Comparison of ENCODE assay signal across 14 cellular contexts in the genomic region with DNA sequence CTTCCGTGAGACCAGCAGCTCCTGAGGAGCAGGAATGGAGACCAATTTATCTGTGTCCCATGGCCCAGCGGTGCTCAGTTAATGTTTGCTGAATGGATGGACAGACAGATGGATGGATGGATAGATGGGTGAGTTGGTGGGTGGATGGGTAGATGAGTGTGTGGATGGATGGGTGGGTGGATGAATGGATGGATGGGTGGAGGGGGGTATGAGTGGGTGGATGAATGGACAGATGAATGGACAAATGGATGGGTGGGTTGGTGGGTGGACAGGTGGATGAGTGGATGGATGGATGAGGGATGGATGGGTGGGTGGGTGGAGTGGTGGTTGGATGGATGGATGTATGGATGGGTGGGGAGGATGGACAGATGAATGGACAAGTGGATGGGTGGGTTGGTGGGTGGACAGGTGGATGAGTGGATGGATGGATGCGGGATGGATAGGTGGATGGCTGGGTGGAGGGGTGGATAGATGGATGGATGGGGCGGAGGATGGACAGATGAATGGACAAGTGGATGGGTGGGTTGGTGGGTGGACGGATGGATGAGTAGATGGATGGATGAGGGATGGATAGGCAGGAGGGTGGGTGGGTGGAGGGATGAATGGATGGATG. TPM values are rescaled to one million over a fixed set of nuclear protein-coding genes. Genes with fewer than 3 reads are reported as not detected.
DNase-seq lines count a peak whose midpoint lies in the region; ATAC-seq and TF ChIP-seq lines count a peak whose summit lies in the region.
"Had no signal": no experiment of that assay in that cellular context is flagged by ENCODE, and none has a peak within 500 bp of the region (broad histone marks: within the 10 kb centered on the region; RNA-seq: fewer than 3 reads in every experiment).

No MANE protein-coding gene starts in this region.

- H3K79me2 ChIP-seq in SK-N-SH (ENCODE audit: insufficient read depth): peaks cover 92% of the 10 kb centered on the region

- WGBS in SK-N-SH (ENCODE audit: low lambda C conversion rate): 93% methylated on average over 5 of the region's 5 CpGs
- 80 to 89% methylated on average over 5 of the region's 5 CpGs for WGBS in upper lobe of left lung, 2 donors

- ATAC-seq in SK-N-SH treated with all-trans-retinoic acid at 6 μM for 48 hours (no peak), upper lobe of left lung (ENCODE audit: low FRiP score in 2 of 2) (no peak)

- CTCF ChIA-PET in SK-N-SH (lab: Yijun Ruan, JAX): interaction anchor here (0.6 to 2.0 kb wide), 4 partner anchors 12 to 248 kb away, joined by 3 to 9 read pairs (median 5); no protein-coding TSS in a partner anchor

- H3K27me3 ChIP-seq in SK-N-SH (ENCODE audit: insufficient read depth) (no peaks in the 10 kb centered on the region), upper lobe of left lung (no peaks in the 10 kb centered on the region)

- H3K36me3 Mint-ChIP-seq in chondrocyte (ENCODE audit: low read depth): peaks cover 11% of the 10 kb centered on the region
- H3K36me3 Mint-ChIP-seq in neural crest cell (ENCODE audit: low read depth): peaks cover 4% of the 10 kb centered on the region
- H3K36me3 Mint-ChIP-seq: CD8-positive, alpha-beta memory T cell had no signal

- no peak overlapping the region for H3K4me3 ChIP-seq in SK-N-SH (ENCODE audit: low read depth in 2 of 2, low read length in 1 of 2)
- no peak overlapping the region for H3K4me3 ChIP-seq in upper lobe of left lung

- TF ChIP-seq EP300 in SK-N-SH (IDR thresholded peaks at IDR 0.05; ENCODE audit: borderline replicate concordance in 1 of 2, low read depth in 1 of 2, low read length in 1 of 2) (no peak), upper lobe of left lung (IDR thresholded peaks at IDR 0.05) (no peak)

- TF ChIP-seq POLR2A in upper lobe of left lung (IDR thresholded peaks at IDR 0.05): no peak

- TF ChIP-seq CTCF in SK-N-SH (IDR thresholded peaks at IDR 0.05) (no peak), chondrocyte (IDR thresholded peaks at IDR 0.05) (no peak), neural crest cell (conservative IDR thresholded peaks at IDR 0.05) (no peak), upper lobe of left lung (IDR thresholded peaks at IDR 0.05) (no peak)

- POLR2A ChIA-PET in SK-N-SH (lab: Yijun Ruan, JAX): no interaction called here

- peaks cover 24 to 75% of the 10 kb centered on the region in 2 experiments for H3K4me1 ChIP-seq in SK-N-SH (ENCODE audit: control insufficient read depth in 1 of 2, insufficient read depth in 2 of 2, low read depth in 1 of 2, low read length in 1 of 2)
- H3K4me1 ChIP-seq in upper lobe of left lung: peaks cover 82 to 93% (median 91%) of the 10 kb centered on the region in 4 donors

- no peaks in the 10 kb centered on the region for H3K27me3 Mint-ChIP-seq in chondrocyte (ENCODE audit: low read depth)
- H3K27me3 Mint-ChIP-seq in neural crest cell (ENCODE audit: low read depth): no peaks in the 10 kb centered on the region

- peak overlapping the region; percentile 88 for H3K27ac Mint-ChIP-seq in chondrocyte (ENCODE audit: unreplicated experiment)
- H3K27ac Mint-ChIP-seq in neural crest cell (ENCODE audit: unreplicated experiment): no peak overlapping the region

- H2AFZ ChIP-seq in SK-N-SH (ENCODE audit: low read depth): no peak overlapping the region

- H3K9ac ChIP-seq in SK-N-SH: no peak overlapping the region

- DNase-seq in SK-N-SH (no peak), chondrocyte (ENCODE audit: low spot score) (no peak), neural crest cell (ENCODE audit: low read depth, low spot score) (no peak), upper lobe of left lung (no peak), NCI-H1092 (lab: John Stamatoyannopoulos, UW) (no peak), KG1 (lab: John Stamatoyannopoulos, UW) (no peak), NCI-H2227 treated with DMSO at 0.1 percent for 48 hours (lab: John Stamatoyannopoulos, UW) (no peak)
- DNase-seq: activated CD4-positive, CD25-positive, alpha-beta regulatory T cell treated with anti-CD3 and anti-CD28 coated beads, Interleukin-2, amount 50 U/mL, for 72 hours; CD8-positive, alpha-beta memory T cell; NCI-H2029 treated with DMSO at 0.1 percent for 48 hours; NCI-H526 treated with DMSO at 0.1 percent for 48 hours had no signal

- H3K36me3 ChIP-seq in SK-N-SH (replicated peaks in 1 of 2; ENCODE audit: control insufficient read depth in 1 of 2, insufficient read depth in 2 of 2, low read length in 1 of 2) (peaks cover 25 to 29% of the 10 kb centered on the region in 2 experiments), upper lobe of left lung (peaks cover 3 to 15% (median 11%) of the 10 kb centered on the region in 4 donors)

- peak overlapping the region; percentile 71; the same call in 1 of the 2 replicates for H3K4me2 ChIP-seq in SK-N-SH

- H3K9me3 Mint-ChIP-seq in chondrocyte (ENCODE audit: low read depth) (no peaks in the 10 kb centered on the region), neural crest cell (no peaks in the 10 kb centered on the region)
- H3K9me3 Mint-ChIP-seq: CD8-positive, alpha-beta memory T cell had no signal

- TF ChIP-seq RAD21 in SK-N-SH (IDR thresholded peaks at IDR 0.05; ENCODE audit: low read length): no peak

- H3F3A ChIP-seq in SK-N-SH (replicated peaks; ENCODE audit: insufficient read depth): peaks cover 46% of the 10 kb centered on the region

- H4K20me1 ChIP-seq in SK-N-SH (ENCODE audit: insufficient read depth): peaks cover 24% of the 10 kb centered on the region

- H3K27ac ChIP-seq in SK-N-SH (ENCODE audit: low read depth in 2 of 2, low read length in 1 of 2) (peak overlapping the region; percentile 71 to 78; a peak in 3 of 4 replicates), upper lobe of left lung (peak overlapping the region; percentile 83 to 92 (median 86))
- H3K27ac ChIP-seq: 22Rv1 had no signal

- no peaks in the 10 kb centered on the region for H3K9me2 ChIP-seq in SK-N-SH

- no peaks in the 10 kb centered on the region for H3K9me3 ChIP-seq in SK-N-SH
- no peaks in the 10 kb centered on the region for H3K9me3 ChIP-seq in upper lobe of left lung

- H3K4me3 Mint-ChIP-seq in chondrocyte (ENCODE audit: unreplicated experiment) (no peak overlapping the region), neural crest cell (peak overlapping the region; percentile 66)
- H3K4me3 Mint-ChIP-seq: CD8-positive, alpha-beta memory T cell had no signal

- peaks cover 80% of the 10 kb centered on the region for H3K4me1 Mint-ChIP-seq in chondrocyte (ENCODE audit: low read depth)
- peaks cover 52% of the 10 kb centered on the region for H3K4me1 Mint-ChIP-seq in neural crest cell

TF ChIP-seq in SK-N-SH, 30 proteins besides CTCF, POLR2A, EP300 and RAD21 (continues in another document):
- TF ChIP-seq, protein P1, sequence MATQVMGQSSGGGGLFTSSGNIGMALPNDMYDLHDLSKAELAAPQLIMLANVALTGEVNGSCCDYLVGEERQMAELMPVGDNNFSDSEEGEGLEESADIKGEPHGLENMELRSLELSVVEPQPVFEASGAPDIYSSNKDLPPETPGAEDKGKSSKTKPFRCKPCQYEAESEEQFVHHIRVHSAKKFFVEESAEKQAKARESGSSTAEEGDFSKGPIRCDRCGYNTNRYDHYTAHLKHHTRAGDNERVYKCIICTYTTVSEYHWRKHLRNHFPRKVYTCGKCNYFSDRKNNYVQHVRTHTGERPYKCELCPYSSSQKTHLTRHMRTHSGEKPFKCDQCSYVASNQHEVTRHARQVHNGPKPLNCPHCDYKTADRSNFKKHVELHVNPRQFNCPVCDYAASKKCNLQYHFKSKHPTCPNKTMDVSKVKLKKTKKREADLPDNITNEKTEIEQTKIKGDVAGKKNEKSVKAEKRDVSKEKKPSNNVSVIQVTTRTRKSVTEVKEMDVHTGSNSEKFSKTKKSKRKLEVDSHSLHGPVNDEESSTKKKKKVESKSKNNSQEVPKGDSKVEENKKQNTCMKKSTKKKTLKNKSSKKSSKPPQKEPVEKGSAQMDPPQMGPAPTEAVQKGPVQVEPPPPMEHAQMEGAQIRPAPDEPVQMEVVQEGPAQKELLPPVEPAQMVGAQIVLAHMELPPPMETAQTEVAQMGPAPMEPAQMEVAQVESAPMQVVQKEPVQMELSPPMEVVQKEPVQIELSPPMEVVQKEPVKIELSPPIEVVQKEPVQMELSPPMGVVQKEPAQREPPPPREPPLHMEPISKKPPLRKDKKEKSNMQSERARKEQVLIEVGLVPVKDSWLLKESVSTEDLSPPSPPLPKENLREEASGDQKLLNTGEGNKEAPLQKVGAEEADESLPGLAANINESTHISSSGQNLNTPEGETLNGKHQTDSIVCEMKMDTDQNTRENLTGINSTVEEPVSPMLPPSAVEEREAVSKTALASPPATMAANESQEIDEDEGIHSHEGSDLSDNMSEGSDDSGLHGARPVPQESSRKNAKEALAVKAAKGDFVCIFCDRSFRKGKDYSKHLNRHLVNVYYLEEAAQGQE (IDR thresholded peaks at IDR 0.05; ENCODE audit: low read depth, low read length): no peak

TF ChIP-seq in SK-N-SH treated with all-trans-retinoic acid at 6 μM for 48 hours, 23 proteins besides CTCF, POLR2A, EP300 and RAD21 (continues in another document):
- TF ChIP-seq, protein P2, sequence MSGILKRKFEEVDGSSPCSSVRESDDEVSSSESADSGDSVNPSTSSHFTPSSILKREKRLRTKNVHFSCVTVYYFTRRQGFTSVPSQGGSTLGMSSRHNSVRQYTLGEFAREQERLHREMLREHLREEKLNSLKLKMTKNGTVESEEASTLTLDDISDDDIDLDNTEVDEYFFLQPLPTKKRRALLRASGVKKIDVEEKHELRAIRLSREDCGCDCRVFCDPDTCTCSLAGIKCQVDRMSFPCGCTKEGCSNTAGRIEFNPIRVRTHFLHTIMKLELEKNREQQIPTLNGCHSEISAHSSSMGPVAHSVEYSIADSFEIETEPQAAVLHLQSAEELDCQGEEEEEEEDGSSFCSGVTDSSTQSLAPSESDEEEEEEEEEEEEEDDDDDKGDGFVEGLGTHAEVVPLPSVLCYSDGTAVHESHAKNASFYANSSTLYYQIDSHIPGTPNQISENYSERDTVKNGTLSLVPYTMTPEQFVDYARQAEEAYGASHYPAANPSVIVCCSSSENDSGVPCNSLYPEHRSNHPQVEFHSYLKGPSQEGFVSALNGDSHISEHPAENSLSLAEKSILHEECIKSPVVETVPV (CRISPR knock-in tag; IDR thresholded peaks at IDR 0.05): no peak
- TF ChIP-seq RARB (CRISPR knock-in tag; IDR thresholded peaks at IDR 0.05): no peak
- TF ChIP-seq GLIS3 (CRISPR knock-in tag; IDR thresholded peaks at IDR 0.05): no peak
- no peak for TF ChIP-seq ARNTL (CRISPR knock-in tag; IDR thresholded peaks at IDR 0.05; ENCODE audit: borderline replicate concordance, low read depth)

RNA-seq across cellular contexts. Expression of a gene that starts 13.4 kb away (rescaled TPM):
- 82.2 and 126 TPM in 2 replicates for polyA plus RNA-seq in SK-N-SH (2012; rRNA removed)
- 47.2 and 71.1 TPM in 2 replicates for polyA plus RNA-seq in SK-N-SH (2012; cell fraction: cytosol; rRNA removed)
- 164 and 170 TPM in 2 replicates for polyA plus RNA-seq in SK-N-SH (2012; cell fraction: nucleus; rRNA removed)
- total RNA-seq in chondrocyte (38.5 to 47.4 TPM (median 40.0 TPM) in 3 replicates), neural crest cell (21.7 and 25.0 TPM in 2 replicates), upper lobe of left lung (10 to 100 TPM; 21.0 to 66.3 (median 38.7) TPM)
- total RNA-seq: CD8-positive, alpha-beta memory T cell; T-helper 2 cell treated with Interferon-gamma antibody and Interleukin-4, amounts not matched to agents 100 ng/mL and 5 ng/mL, for 36 hours had no signal
- polyA plus RNA-seq: CD8-positive, alpha-beta memory T cell had no signal
